21 cellular contexts compared by ENCODE assay signal in genomic region chr16:35523991-35524390, GRCh38.
"Had no signal": no experiment of that assay in that cellular context is flagged by ENCODE, and none has a peak within 500 bp of the region (broad histone marks: within the 10 kb centered on the region; RNA-seq: fewer than 3 reads in every experiment).

No MANE protein-coding gene starts in this region.

- H3K27ac Mint-ChIP-seq: activated naive CD4-positive, alpha-beta T cell treated with anti-CD3 and anti-CD28 coated beads, Interleukin-2, amount 50 U/mL, for 72 hours; activated T-cell treated with anti-CD3 and anti-CD28 coated beads, Interleukin-2, amount 50 U/mL, for 72 hours; nephron; progenitor cell of endocrine pancreas had no signal

- H3K4me3 Mint-ChIP-seq: activated T-cell treated with anti-CD3 and anti-CD28 coated beads, Interleukin-2, amount 50 U/mL, for 72 hours; nephron had no signal

- H3K4me1 Mint-ChIP-seq: nephron had no signal

- DNase-seq: activated CD4-positive, alpha-beta T cell treated with anti-CD3 and anti-CD28 coated beads for 1 hour; activated CD4-positive, alpha-beta T cell treated with anti-CD3 and anti-CD28 coated beads, Interleukin-2, amount 50 U/mL, for 1 hour; activated naive CD4-positive, alpha-beta T cell; activated T-cell treated with anti-CD3 and anti-CD28 coated beads for 4 hours; activated T-cell treated with anti-CD3 and anti-CD28 coated beads, Interleukin-2, amount 50 U/mL, for 72 hours; central memory CD4-positive, alpha-beta T cell; hippocampal formation; left cardiac atrium; left ventricle myocardium superior; retina; stimulated activated CD4-positive, alpha-beta T cell treated with anti-CD3 and anti-CD28 coated beads, Interleukin-12 subunit alpha, Interleukin-12 subunit beta, amount 100 ng/mL, for 4 hours; stimulated activated CD4-positive, alpha-beta T cell treated with anti-CD3 and anti-CD28 coated beads, Interleukin-4, amount 100 ng/mL, for 1 hour; stimulated activated naive CD8-positive, alpha-beta T cell treated with anti-CD3 and anti-CD28 coated beads, Interleukin-15, Interleukin-2, amounts not matched to agents 100 U/mL and 50 U/mL, for 24 hours; T1000; upper lobe of left lung; WERI-Rb-1 had no signal

- ATAC-seq: activated naive CD4-positive, alpha-beta T cell treated with anti-CD3 and anti-CD28 coated beads, Interleukin-2, amount 50 U/mL, for 72 hours; activated T-cell treated with anti-CD3 and anti-CD28 coated beads, Interleukin-2, amount 50 U/mL, for 72 hours; gastroesophageal sphincter; left cardiac atrium; left ventricle myocardium superior; sciatic nerve; stimulated activated naive CD8-positive, alpha-beta T cell treated with anti-CD3 and anti-CD28 coated beads, Interleukin-15, Interleukin-2, amounts not matched to agents 100 U/mL and 50 U/mL, for 24 hours had no signal

- H3K27me3 Mint-ChIP-seq: progenitor cell of endocrine pancreas had no signal
